25 cellular contexts compared by ENCODE assay signal in genomic region chr1:208145167-208145566, GRCh38.
"Had no signal": no experiment of that assay in that cellular context is flagged by ENCODE, and none has a peak within 500 bp of the region (broad histone marks: within the 10 kb centered on the region; RNA-seq: fewer than 3 reads in every experiment).

No MANE protein-coding gene starts in this region.

- H3K9me3 ChIP-seq: MG63, Peyer's patch had no signal

- H3K27ac ChIP-seq: Peyer's patch, RWPE1, SJSA1 had no signal

- H3K4me3 ChIP-seq: MG63, Peyer's patch, SJSA1 had no signal

- ATAC-seq: activated T-cell treated with anti-CD3 and anti-CD28 coated beads, Interleukin-2, amount 50 U/mL, for 4 hours; activated T-helper 17 cell treated with anti-CD3 and anti-CD28 coated beads, Interleukin-2, amount 50 U/mL, for 72 hours had no signal

- H3K4me1 ChIP-seq: SJSA1 had no signal

- DNase-seq: activated CD4-positive, alpha-beta memory T cell treated with anti-CD3 and anti-CD28 coated beads for 36 hours; activated CD4-positive, alpha-beta T cell treated with anti-CD3 and anti-CD28 coated beads, Interleukin-2, amount 10 ng/mL, durations not matched to agents 7 days and 5 days; activated CD4-positive, CD25-positive, alpha-beta regulatory T cell; activated CD8-positive, alpha-beta memory T cell treated with anti-CD3 and anti-CD28 coated beads for 24 hours; activated gamma-delta T cell; activated naive CD4-positive, alpha-beta T cell treated with anti-CD3 and anti-CD28 coated beads for 36 hours; activated T-cell treated with anti-CD3 and anti-CD28 coated beads, Interleukin-2, amount 50 U/mL, for 4 hours; amygdala; MG63; MV-4-11; NCI-H1092 treated with DMSO at 0.1 percent for 48 hours; NCI-H1417 treated with DMSO at 0.1 percent for 48 hours; NCI-H1694; NCI-H2029; NCI-H2107; NCI-H2171 treated with DMSO at 0.1 percent for 48 hours; NCI-H226; NCI-H526; Peyer's patch; Right ventricle myocardium superior; T-helper 9 cell had no signal

- FAIRE-seq: astrocyte had no signal

- H3K36me3 ChIP-seq: MG63 had no signal

- H3K27me3 ChIP-seq: MG63, Peyer's patch, SJSA1 had no signal
